In the genomic region with DNA sequence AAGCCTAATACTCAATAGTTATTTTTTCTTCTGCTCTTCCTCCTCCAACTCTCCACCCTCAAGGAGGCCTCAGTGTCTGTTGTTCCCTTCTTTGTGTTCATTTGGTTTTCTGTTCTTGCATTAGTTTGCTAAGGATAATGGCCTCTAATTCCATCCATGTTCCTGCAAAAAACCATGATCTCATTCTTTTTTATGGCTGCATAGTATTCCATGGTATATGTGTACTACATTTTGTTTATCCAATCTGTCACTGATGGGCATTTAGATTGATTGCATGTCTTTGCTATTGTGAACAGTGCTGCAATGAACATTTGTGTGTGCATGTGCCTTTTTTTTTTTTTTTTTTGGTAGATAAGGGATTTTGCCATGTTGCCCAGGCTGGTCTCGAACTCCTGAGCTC, we compare ENCODE assay signal across 25 cellular contexts.
"Had no signal": no experiment of that assay in that cellular context is flagged by ENCODE, and none has a peak within 500 bp of the region (broad histone marks: within the 10 kb centered on the region; RNA-seq: fewer than 3 reads in every experiment).

No MANE protein-coding gene starts in this region.

- H3K27ac ChIP-seq: left lung, lower lobe of right lung, neural progenitor cell, neutrophil, parathyroid adenoma, skin epidermis, suprapubic skin, thoracic aorta, tibial artery, vagina had no signal

- H3K4me3 ChIP-seq: left lung, lower lobe of right lung, neural progenitor cell, skin epidermis, suprapubic skin, thoracic aorta, tibial artery, vagina had no signal

- ATAC-seq: left colon; left lung; lower lobe of right lung; naive thymus-derived CD8-positive, alpha-beta T cell; right cardiac atrium; sciatic nerve; stimulated activated effector memory CD8-positive, alpha-beta T cell treated with anti-CD3 and anti-CD28 coated beads, Interleukin-12 subunit alpha, Interleukin-12 subunit beta, amount 100 ng/mL, for 72 hours had no signal

- DNase-seq: hypothalamus; immature natural killer cell; kidney; left colon; left lung; lower lobe of right lung; mammary epithelial cell; mesenchymal stem cell; naive thymus-derived CD8-positive, alpha-beta T cell; occipital lobe; retina; right cardiac atrium; stimulated activated CD4-positive, alpha-beta T cell treated with anti-CD3 and anti-CD28 coated beads, Interleukin-4, amount 100 ng/mL, for 24 hours; stimulated activated naive CD4-positive, alpha-beta T cell; tibial artery had no signal

- H3K4me2 ChIP-seq: neural progenitor cell had no signal

- H3K36me3 ChIP-seq: left lung, lower lobe of right lung, suprapubic skin, thoracic aorta, tibial artery, vagina had no signal

- H3K27me3 ChIP-seq: left lung, neural progenitor cell, neutrophil, suprapubic skin, tibial artery, vagina had no signal

- H3K79me2 ChIP-seq: parathyroid adenoma had no signal

- H2AFZ ChIP-seq: neural progenitor cell, parathyroid adenoma had no signal

- H3K9ac ChIP-seq: neural progenitor cell, parathyroid adenoma had no signal

- H3K4me1 ChIP-seq: left lung, lower lobe of right lung, parathyroid adenoma, suprapubic skin, tibial artery, vagina had no signal

- H3K9me3 ChIP-seq: left lung, lower lobe of right lung, neutrophil, suprapubic skin, thoracic aorta, tibial artery, vagina had no signal

- FAIRE-seq: islet of Langerhans, kidney had no signal
